In genomic region chrX:104280609-104281008, GRCh38 we compare ENCODE assay signal across 1 cellular context.
TF ChIP-seq lines count a peak whose summit lies in the region.

No MANE protein-coding gene starts in this region.

TF ChIP-seq in A549, 52 proteins besides CTCF, POLR2A, EP300 and RAD21 (continued from another document):
- TF ChIP-seq HDAC2 (IDR thresholded peaks at IDR 0.05) (no peak), HOXB5 (CRISPR knock-in tag; IDR thresholded peaks at IDR 0.05) (no peak)
